Comparison of ENCODE assay signal across 17 cellular contexts in genomic region chr17:13646411-13646810, GRCh38.
"Had no signal": no experiment of that assay in that cellular context is flagged by ENCODE, and none has a peak within 500 bp of the region (broad histone marks: within the 10 kb centered on the region; RNA-seq: fewer than 3 reads in every experiment).

No MANE protein-coding gene starts in this region.

- H3K27ac Mint-ChIP-seq: activated naive CD4-positive, alpha-beta T cell treated with anti-CD3 and anti-CD28 coated beads, Interleukin-2, amount 10 ng/mL, durations not matched to agents 7 days and 5 days; activated T-helper 17 cell treated with anti-CD3 and anti-CD28 coated beads, Interleukin-2, amount 50 U/mL, for 72 hours; brain; effector memory CD8-positive, alpha-beta T cell; stimulated activated naive CD8-positive, alpha-beta T cell treated with anti-CD3 and anti-CD28 coated beads, Interleukin-15, amount 100 ng/mL, for 72 hours had no signal

- H3K9me3 ChIP-seq: adrenal gland, testis had no signal

- H3K36me3 Mint-ChIP-seq: activated naive CD4-positive, alpha-beta T cell treated with anti-CD3 and anti-CD28 coated beads, Interleukin-2, amount 10 ng/mL, durations not matched to agents 7 days and 5 days; brain; naive B cell had no signal

- H3K27ac ChIP-seq: adrenal gland, epithelial cell of prostate, parathyroid adenoma, testis had no signal

- ATAC-seq: activated T-helper 17 cell treated with anti-CD3 and anti-CD28 coated beads, Interleukin-2, amount 50 U/mL, for 72 hours; effector memory CD8-positive, alpha-beta T cell; stimulated activated naive CD8-positive, alpha-beta T cell treated with anti-CD3 and anti-CD28 coated beads, Interleukin-15, amount 100 ng/mL, for 72 hours had no signal

- H3K4me1 Mint-ChIP-seq: activated naive CD4-positive, alpha-beta T cell treated with anti-CD3 and anti-CD28 coated beads, Interleukin-2, amount 10 ng/mL, durations not matched to agents 7 days and 5 days; activated T-helper 17 cell treated with anti-CD3 and anti-CD28 coated beads, Interleukin-2, amount 50 U/mL, for 72 hours; naive B cell; stimulated activated naive CD8-positive, alpha-beta T cell treated with anti-CD3 and anti-CD28 coated beads, Interleukin-15, amount 100 ng/mL, for 72 hours had no signal

- H3K36me3 ChIP-seq: adrenal gland had no signal

- H2AFZ ChIP-seq: parathyroid adenoma had no signal

- H3K79me2 ChIP-seq: parathyroid adenoma had no signal

- H3K4me3 ChIP-seq: adrenal gland, testis had no signal

- DNase-seq: activated CD4-positive, alpha-beta T cell treated with anti-CD3 and anti-CD28 coated beads for 48 hours; activated CD8-positive, alpha-beta memory T cell treated with anti-CD3 and anti-CD28 coated beads for 24 hours; activated naive CD4-positive, alpha-beta T cell treated with anti-CD3 and anti-CD28 coated beads, Interleukin-2, amount 10 ng/mL, durations not matched to agents 7 days and 5 days; adrenal gland; effector memory CD8-positive, alpha-beta T cell; hypothalamus; kidney glomerular epithelial cell; midbrain; naive B cell; stimulated activated CD4-positive, alpha-beta T cell treated with anti-CD3 and anti-CD28 coated beads, Interleukin-15, amount 100 ng/mL, for 24 hours; stimulated activated CD4-positive, alpha-beta T cell treated with anti-CD3 and anti-CD28 coated beads, Interleukin-4, amount 100 ng/mL, for 4 hours; stimulated activated naive CD8-positive, alpha-beta T cell treated with anti-CD3 and anti-CD28 coated beads, Interleukin-15, amount 100 ng/mL, for 72 hours; testis had no signal

- H3K27me3 Mint-ChIP-seq: activated naive CD4-positive, alpha-beta T cell treated with anti-CD3 and anti-CD28 coated beads, Interleukin-2, amount 10 ng/mL, durations not matched to agents 7 days and 5 days had no signal

- H3K27me3 ChIP-seq: adrenal gland, testis had no signal

- H3K4me3 Mint-ChIP-seq: activated naive CD4-positive, alpha-beta T cell treated with anti-CD3 and anti-CD28 coated beads, Interleukin-2, amount 10 ng/mL, durations not matched to agents 7 days and 5 days; activated T-helper 17 cell treated with anti-CD3 and anti-CD28 coated beads, Interleukin-2, amount 50 U/mL, for 72 hours; brain; effector memory CD8-positive, alpha-beta T cell; naive B cell; stimulated activated naive CD8-positive, alpha-beta T cell treated with anti-CD3 and anti-CD28 coated beads, Interleukin-15, amount 100 ng/mL, for 72 hours had no signal

- H3K9ac ChIP-seq: parathyroid adenoma had no signal

- H3K4me1 ChIP-seq: adrenal gland, parathyroid adenoma, testis had no signal

- H3K9me3 Mint-ChIP-seq: activated naive CD4-positive, alpha-beta T cell treated with anti-CD3 and anti-CD28 coated beads, Interleukin-2, amount 10 ng/mL, durations not matched to agents 7 days and 5 days; activated T-helper 17 cell treated with anti-CD3 and anti-CD28 coated beads, Interleukin-2, amount 50 U/mL, for 72 hours; brain; effector memory CD8-positive, alpha-beta T cell; naive B cell; stimulated activated naive CD8-positive, alpha-beta T cell treated with anti-CD3 and anti-CD28 coated beads, Interleukin-15, amount 100 ng/mL, for 72 hours had no signal
